Comparison of ENCODE assay signal across 1 cellular context in the genomic region with DNA sequence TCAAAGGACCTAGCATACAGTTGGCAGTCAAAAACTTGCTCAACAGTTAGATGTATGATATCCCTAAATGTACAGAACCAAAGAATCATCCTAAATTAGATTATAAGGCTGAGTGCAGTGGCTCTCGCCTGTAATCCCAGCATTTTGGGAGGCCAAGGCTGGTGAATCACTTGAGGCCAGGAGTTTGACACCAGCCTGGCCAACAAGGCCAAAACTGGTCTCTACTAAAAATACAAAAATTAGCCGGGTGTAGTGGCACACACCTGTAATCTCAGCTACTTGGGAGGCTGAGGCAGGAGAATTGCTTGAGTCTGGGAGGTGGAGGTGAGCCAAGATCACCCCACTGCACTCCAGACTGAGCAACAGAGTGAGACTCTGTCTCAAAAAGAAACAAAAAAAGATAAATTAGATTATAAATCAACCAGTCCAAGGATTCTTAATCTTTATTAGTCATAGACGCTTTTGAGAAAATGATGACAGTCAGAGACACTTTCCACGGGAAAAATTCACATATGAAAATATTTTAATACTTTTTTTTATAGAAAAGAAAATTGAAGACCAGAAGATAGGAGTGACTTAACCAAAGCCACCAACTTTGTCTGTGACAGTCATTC.
TF ChIP-seq lines count a peak whose summit lies in the region.

No MANE protein-coding gene starts in this region.

TF ChIP-seq in SK-N-SH treated with all-trans-retinoic acid at 6 μM for 48 hours, 23 proteins besides CTCF, POLR2A, EP300 and RAD21 (continued from another document):
- TF ChIP-seq, protein P1, sequence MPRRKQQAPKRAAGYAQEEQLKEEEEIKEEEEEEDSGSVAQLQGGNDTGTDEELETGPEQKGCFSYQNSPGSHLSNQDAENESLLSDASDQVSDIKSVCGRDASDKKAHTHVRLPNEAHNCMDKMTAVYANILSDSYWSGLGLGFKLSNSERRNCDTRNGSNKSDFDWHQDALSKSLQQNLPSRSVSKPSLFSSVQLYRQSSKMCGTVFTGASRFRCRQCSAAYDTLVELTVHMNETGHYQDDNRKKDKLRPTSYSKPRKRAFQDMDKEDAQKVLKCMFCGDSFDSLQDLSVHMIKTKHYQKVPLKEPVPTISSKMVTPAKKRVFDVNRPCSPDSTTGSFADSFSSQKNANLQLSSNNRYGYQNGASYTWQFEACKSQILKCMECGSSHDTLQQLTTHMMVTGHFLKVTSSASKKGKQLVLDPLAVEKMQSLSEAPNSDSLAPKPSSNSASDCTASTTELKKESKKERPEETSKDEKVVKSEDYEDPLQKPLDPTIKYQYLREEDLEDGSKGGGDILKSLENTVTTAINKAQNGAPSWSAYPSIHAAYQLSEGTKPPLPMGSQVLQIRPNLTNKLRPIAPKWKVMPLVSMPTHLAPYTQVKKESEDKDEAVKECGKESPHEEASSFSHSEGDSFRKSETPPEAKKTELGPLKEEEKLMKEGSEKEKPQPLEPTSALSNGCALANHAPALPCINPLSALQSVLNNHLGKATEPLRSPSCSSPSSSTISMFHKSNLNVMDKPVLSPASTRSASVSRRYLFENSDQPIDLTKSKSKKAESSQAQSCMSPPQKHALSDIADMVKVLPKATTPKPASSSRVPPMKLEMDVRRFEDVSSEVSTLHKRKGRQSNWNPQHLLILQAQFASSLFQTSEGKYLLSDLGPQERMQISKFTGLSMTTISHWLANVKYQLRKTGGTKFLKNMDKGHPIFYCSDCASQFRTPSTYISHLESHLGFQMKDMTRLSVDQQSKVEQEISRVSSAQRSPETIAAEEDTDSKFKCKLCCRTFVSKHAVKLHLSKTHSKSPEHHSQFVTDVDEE (CRISPR knock-in tag; IDR thresholded peaks at IDR 0.05) = no peak
